In genomic region chr4:10105421-10105820, GRCh38 we compare ENCODE assay signal across 9 cellular contexts. TPM values are rescaled to one million over a fixed set of nuclear protein-coding genes. Genes with fewer than 3 reads are reported as not detected.
DNase-seq lines count a peak whose midpoint lies in the region; ATAC-seq and TF ChIP-seq lines count a peak whose summit lies in the region.
"Had no signal": no experiment of that assay in that cellular context is flagged by ENCODE, and none has a peak within 500 bp of the region (broad histone marks: within the 10 kb centered on the region; RNA-seq: fewer than 3 reads in every experiment).

No MANE protein-coding gene starts in this region.

- BruUV-seq in Calu3 (replicated peaks; lab: Mats Ljungman, UMichigan) = no TSS peak

- in situ Hi-C loops in GM13977 (cut with MboI; ENCODE audit: low pct_unique_long_range_greater_than_20kb, low sequenced_read_pairs, unreplicated experiment) = no loop called here

- peak overlapping the region; percentile 48 for H3K27ac Mint-ChIP-seq in Calu3 (ENCODE audit: unreplicated experiment)
- peak overlapping the region; percentile 86 for H3K27ac Mint-ChIP-seq in activated CD4-positive, alpha-beta memory T cell treated with anti-CD3 and anti-CD28 coated beads for 36 hours

- H3K9me3 Mint-ChIP-seq in Calu3 (ENCODE audit: low read depth, unreplicated experiment) = no peaks in the 10 kb centered on the region
- no peaks in the 10 kb centered on the region for H3K9me3 Mint-ChIP-seq in activated CD4-positive, alpha-beta memory T cell treated with anti-CD3 and anti-CD28 coated beads for 36 hours

- H3K27me3 ChIP-seq in fibroblast of lung (ENCODE audit: control insufficient read depth, insufficient read depth, low read length) (no peaks in the 10 kb centered on the region), skeletal muscle satellite cell (ENCODE audit: control insufficient read depth, insufficient read depth, low read length) (no peaks in the 10 kb centered on the region)

- peaks cover 51% of the 10 kb centered on the region for H3K4me1 Mint-ChIP-seq in Calu3 (ENCODE audit: low read depth, unreplicated experiment)
- peaks cover 98% of the 10 kb centered on the region for H3K4me1 Mint-ChIP-seq in activated CD4-positive, alpha-beta memory T cell treated with anti-CD3 and anti-CD28 coated beads for 36 hours (ENCODE audit: low read depth)

- no peak for TF ChIP-seq CTCF in Calu3 (IDR thresholded peaks at IDR 0.05; ENCODE audit: unreplicated experiment)
- TF ChIP-seq CTCF in fibroblast of lung (conservative IDR thresholded peaks at IDR 0.05 in 1 of 2, IDR thresholded peaks at IDR 0.05 in 1 of 2; ENCODE audit: low read depth in 1 of 2, low read length in 2 of 2) = no peak
- no peak for TF ChIP-seq CTCF in GM13977 (IDR thresholded peaks at IDR 0.05; ENCODE audit: extremely low read depth, insufficient read depth, missing control alignments)

- H3K4me1 ChIP-seq in fibroblast of lung (ENCODE audit: control insufficient read depth, extremely low read depth, insufficient read depth, low read length) (peaks cover 50% of the 10 kb centered on the region), skeletal muscle satellite cell (ENCODE audit: control insufficient read depth, insufficient read depth, low read length) (peaks cover 87% of the 10 kb centered on the region)

- peaks cover 36% of the 10 kb centered on the region for H3K36me3 ChIP-seq in fibroblast of lung (ENCODE audit: control insufficient read depth, insufficient read depth, low read length)
- H3K36me3 ChIP-seq in skeletal muscle satellite cell (ENCODE audit: insufficient read depth, low read length) = peaks cover 85% of the 10 kb centered on the region

- peaks cover 95% of the 10 kb centered on the region for H3K79me2 ChIP-seq in fibroblast of lung (ENCODE audit: control insufficient read depth, insufficient read depth, low read length)

- H3K9ac ChIP-seq in fibroblast of lung (ENCODE audit: insufficient read depth, low read length) (no peak overlapping the region), skeletal muscle satellite cell (ENCODE audit: low read depth, low read length) (no peak overlapping the region)

- DNase-seq in Calu3 = no peak
- no peak for DNase-seq in activated CD4-positive, alpha-beta memory T cell treated with anti-CD3 and anti-CD28 coated beads for 36 hours
- DNase-seq in fibroblast of lung (ENCODE audit: low read depth in 2 of 2) = no peak
- DNase-seq in GM13977 (ENCODE audit: low spot score) = no peak
- DNase-seq: NCI-H2227 treated with DMSO at 0.1 percent for 48 hours had no signal

- intact Hi-C loops in Calu3 (cut with micrococcal nuclease; ENCODE audit: unreplicated experiment) = no loop called here
- intact Hi-C loops in activated CD4-positive, alpha-beta memory T cell treated with anti-CD3 and anti-CD28 coated beads for 36 hours (cut with micrococcal nuclease) = loop anchor here (10.0 kb wide), 1 partner anchor 341 kb away; no protein-coding TSS in a partner anchor

- H3K4me2 ChIP-seq in fibroblast of lung (ENCODE audit: extremely low read depth, insufficient read depth, low read length) (peak overlapping the region; percentile 59), skeletal muscle satellite cell (ENCODE audit: low read length) (peak overlapping the region; percentile 80)

- TF ChIP-seq POLR2A in GM18505 (IDR thresholded peaks at IDR 0.05; ENCODE audit: borderline replicate concordance, extremely low read depth, insufficient read depth, insufficient read length) = no peak

- no peak for ATAC-seq in HG02840 (IDR thresholded peaks at IDR 0.05; ENCODE audit: low FRiP score, unreplicated experiment)
- ATAC-seq in HG02938 (IDR thresholded peaks at IDR 0.05; ENCODE audit: unreplicated experiment) = no peak
- no peak for ATAC-seq in GM18505 (IDR thresholded peaks at IDR 0.05; ENCODE audit: unreplicated experiment)

- CTCF ChIA-PET in Calu3 (lab: Charles Lee) = interaction anchor here (0.7 kb wide), 1 partner anchor 73 kb away, joined by 3 read pairs; no protein-coding TSS in a partner anchor
- CTCF ChIA-PET in activated CD4-positive, alpha-beta memory T cell treated with anti-CD3 and anti-CD28 coated beads for 36 hours (lab: Charles Lee) = interaction anchor here (1.6 kb wide), 1 partner anchor 10 kb away, joined by 3 read pairs; no protein-coding TSS in a partner anchor

- no peak overlapping the region for H3K4me3 Mint-ChIP-seq in Calu3 (ENCODE audit: low read depth, unreplicated experiment)
- H3K4me3 Mint-ChIP-seq in activated CD4-positive, alpha-beta memory T cell treated with anti-CD3 and anti-CD28 coated beads for 36 hours = peak overlapping the region; percentile 41

- H3K27me3 Mint-ChIP-seq in Calu3 (ENCODE audit: unreplicated experiment) = no peaks in the 10 kb centered on the region
- no peaks in the 10 kb centered on the region for H3K27me3 Mint-ChIP-seq in activated CD4-positive, alpha-beta memory T cell treated with anti-CD3 and anti-CD28 coated beads for 36 hours

- no peak overlapping the region for H2AFZ ChIP-seq in fibroblast of lung (ENCODE audit: low read length)

- peaks cover 39% of the 10 kb centered on the region for H3K36me3 Mint-ChIP-seq in Calu3 (ENCODE audit: insufficient read depth, unreplicated experiment)
- H3K36me3 Mint-ChIP-seq in activated CD4-positive, alpha-beta memory T cell treated with anti-CD3 and anti-CD28 coated beads for 36 hours = peaks cover 66% of the 10 kb centered on the region

- H3K27ac ChIP-seq in fibroblast of lung (ENCODE audit: insufficient read depth, low read length) = peak overlapping the region; percentile 8

- H4K20me1 ChIP-seq in fibroblast of lung (ENCODE audit: control insufficient read depth, extremely low read depth, insufficient read depth, low read length) = no peaks in the 10 kb centered on the region

- H3K9me3 ChIP-seq in fibroblast of lung (ENCODE audit: control insufficient read depth, insufficient read depth, low read depth, low read length) (no peaks in the 10 kb centered on the region), skeletal muscle satellite cell (replicated peaks; ENCODE audit: low read length) (no peaks in the 10 kb centered on the region)

- POLR2A ChIA-PET in activated CD4-positive, alpha-beta memory T cell treated with anti-CD3 and anti-CD28 coated beads for 36 hours (lab: Charles Lee) = interaction anchor here (0.8 to 8.8 kb wide), 3 partner anchors 9 to 12 kb away, joined by 5 to 80 read pairs (median 24); partner anchors contain the start of gene WDR1

- H3K4me3 ChIP-seq in fibroblast of lung (replicated peaks in 1 of 4; ENCODE audit: control extremely low read depth in 1 of 4, insufficient read depth in 1 of 4, low read depth in 3 of 4, low read length in 4 of 4) (no peak overlapping the region), skeletal muscle satellite cell (ENCODE audit: low read length) (peak overlapping the region; percentile 35)

RNA-seq across cellular contexts. Expression of gene WDR1, which starts 11.2 kb away (rescaled TPM):
- total RNA-seq in Calu3 (2022) = 188 and 199 TPM in 2 replicates
- 100 to 1,000 TPM; 351 to 353 TPM for total RNA-seq in activated CD4-positive, alpha-beta memory T cell treated with anti-CD3 and anti-CD28 coated beads for 36 hours
- total RNA-seq in fibroblast of lung = 265 and 331 TPM in 2 replicates
- 720 and 751 TPM in 2 replicates for polyA plus RNA-seq in fibroblast of lung
- polyA plus RNA-seq in fibroblast of lung (2012) = 657 and 688 TPM in 2 replicates
- polyA minus RNA-seq in fibroblast of lung (ENCODE audit: low replicate concordance) = 995 and 1,193 TPM in 2 replicates
- total RNA-seq in skeletal muscle satellite cell (2012; rRNA removed) = 277 and 319 TPM in 2 replicates
